ENCODE assay signal across 1 cellular context in genomic region chr16:89775223-89775622, GRCh38.
TF ChIP-seq lines count a peak whose summit lies in the region.

No MANE protein-coding gene starts in this region.

TF ChIP-seq in HepG2, 621 proteins besides CTCF, POLR2A, EP300 and RAD21:
- no peak for TF ChIP-seq MIER2 (CRISPR knock-in tag; IDR thresholded peaks at IDR 0.05)
- TF ChIP-seq AGO2 (optimal IDR thresholded peaks at IDR 0.05; ENCODE audit: low read depth, low read length): peak; percentile 44
